Comparison of ENCODE assay signal across 9 cellular contexts in the genomic region with DNA sequence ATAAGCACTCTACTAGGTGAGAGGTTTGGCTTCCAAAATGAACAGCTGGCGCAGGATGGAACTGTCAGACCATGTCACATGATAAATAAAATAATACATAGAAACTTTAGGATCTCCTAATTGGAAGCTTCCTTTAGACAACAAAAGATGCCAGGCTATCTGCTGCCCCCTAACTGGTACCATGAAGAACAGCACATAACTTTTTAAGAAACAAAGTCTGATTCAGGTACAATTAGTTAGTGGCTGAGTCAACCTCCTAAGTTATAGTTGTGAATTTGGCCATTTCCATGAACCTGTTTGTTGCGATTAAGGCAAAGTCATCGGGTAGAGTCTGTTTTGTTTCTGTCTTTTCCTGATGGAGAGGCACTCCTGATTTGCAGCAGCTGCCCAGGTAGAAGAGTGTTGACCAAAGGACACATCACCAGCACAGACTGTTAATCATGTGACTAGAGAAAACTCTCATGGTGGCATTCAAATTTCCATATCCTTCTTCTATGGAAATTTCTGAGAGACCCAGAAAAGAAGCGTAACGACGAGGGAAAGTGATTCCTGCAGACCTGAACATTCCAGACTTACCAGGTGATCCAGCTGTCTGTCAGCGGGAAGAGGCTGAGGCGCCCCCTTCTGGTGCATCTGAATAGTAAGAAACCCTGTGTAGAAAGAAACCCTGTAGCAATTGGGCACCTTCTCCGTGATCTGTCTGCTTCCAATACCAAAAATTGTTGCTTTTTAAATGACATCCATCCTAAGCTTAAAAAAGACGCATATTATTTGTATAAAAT. TPM values are rescaled to one million over a fixed set of nuclear protein-coding genes. Genes with fewer than 3 reads are reported as not detected.
DNase-seq lines count a peak whose midpoint lies in the region; ATAC-seq, FAIRE-seq and TF ChIP-seq lines count a peak whose summit lies in the region.
"Had no signal": no experiment of that assay in that cellular context is flagged by ENCODE, and none has a peak within 500 bp of the region (broad histone marks: within the 10 kb centered on the region; RNA-seq: fewer than 3 reads in every experiment).

No MANE protein-coding gene starts in this region.

- intact Hi-C loops in kidney (cut with DNase I) (no loop called here), uterus (cut with DNase I; ENCODE audit: low total_unique reads) (no loop called here)

- peaks cover 39% of the 10 kb centered on the region for H3K27me3 Mint-ChIP-seq in activated naive CD8-positive, alpha-beta T cell treated with anti-CD3 and anti-CD28 coated beads for 36 hours

- no peak overlapping the region for H3K4me3 Mint-ChIP-seq in activated naive CD8-positive, alpha-beta T cell treated with anti-CD3 and anti-CD28 coated beads for 36 hours

- FAIRE-seq in kidney (lab: Jason Lieb, UNC) = no peak

- H3K27ac ChIP-seq in HEK293 (ENCODE audit: extremely low read depth, low read depth, low read length) = no peak overlapping the region
- H3K27ac ChIP-seq in kidney (ENCODE audit: low read depth in 2 of 2, low read length in 2 of 2) = no peak overlapping the region
- no peak overlapping the region for H3K27ac ChIP-seq in uterus
- H3K27ac ChIP-seq in coronary artery = no peak overlapping the region
- H3K27ac ChIP-seq: sigmoid colon had no signal

- POLR2A ChIA-PET in BJ (lab: Charles Lee) = interaction anchor here (0.6 kb wide), 1 partner anchor 264 kb away, joined by 3 read pairs; no protein-coding TSS in a partner anchor
- POLR2A ChIA-PET in HEK293 (lab: Yijun Ruan, JAX) = no interaction called here

- H3K36me3 ChIP-seq in BJ (ENCODE audit: control insufficient read depth, insufficient read depth, low read length) (no peaks in the 10 kb centered on the region), HEK293 (ENCODE audit: control insufficient read depth in 2 of 2, insufficient read depth in 1 of 2, low read length in 2 of 2) (no peaks in the 10 kb centered on the region), adipocyte (ENCODE audit: control insufficient read depth, insufficient read depth, low read length, severe bottlenecking) (no peaks in the 10 kb centered on the region), kidney (ENCODE audit: control insufficient read depth in 1 of 2, insufficient read depth in 2 of 2, low read length in 2 of 2) (no peaks in the 10 kb centered on the region), uterus (no peaks in the 10 kb centered on the region)
- H3K36me3 ChIP-seq: sigmoid colon had no signal

- TF ChIP-seq POLR2A in uterus (IDR thresholded peaks at IDR 0.05) = no peak

- no peak overlapping the region for H3K27ac Mint-ChIP-seq in activated naive CD8-positive, alpha-beta T cell treated with anti-CD3 and anti-CD28 coated beads for 36 hours

- H3K9me3 Mint-ChIP-seq in activated naive CD8-positive, alpha-beta T cell treated with anti-CD3 and anti-CD28 coated beads for 36 hours = no peaks in the 10 kb centered on the region

- H3K4me1 ChIP-seq in HEK293 (ENCODE audit: control insufficient read depth, insufficient read depth, low read length) = no peaks in the 10 kb centered on the region
- no peaks in the 10 kb centered on the region for H3K4me1 ChIP-seq in adipocyte (ENCODE audit: control insufficient read depth, insufficient read depth, low read length)
- H3K4me1 ChIP-seq in kidney (ENCODE audit: control insufficient read depth in 1 of 2, insufficient read depth in 1 of 2, low read depth in 1 of 2, low read length in 2 of 2) = no peaks in the 10 kb centered on the region
- H3K4me1 ChIP-seq in uterus = no peaks in the 10 kb centered on the region

- ATAC-seq in HG02970 (IDR thresholded peaks at IDR 0.05; ENCODE audit: low FRiP score, unreplicated experiment) = no peak

- TF ChIP-seq CTCF in BJ (IDR thresholded peaks at IDR 0.05; ENCODE audit: insufficient read depth, low read depth, low read length) (peak; percentile 39), HEK293 (tag by site-specific recombination; IDR thresholded peaks at IDR 0.05) (no peak), kidney (IDR thresholded peaks at IDR 0.05; ENCODE audit: borderline replicate concordance, extremely low read depth, insufficient read depth) (peak; percentile 57), uterus (IDR thresholded peaks at IDR 0.05) (peak in 1 of 4 experiments; percentile 22), coronary artery (IDR thresholded peaks at IDR 0.05) (no peak)

- H3K9ac ChIP-seq in adipocyte (ENCODE audit: low read length) (no peak overlapping the region), kidney (ENCODE audit: low read length in 2 of 2) (no peak overlapping the region)

- no peaks in the 10 kb centered on the region for H3K4me1 Mint-ChIP-seq in activated naive CD8-positive, alpha-beta T cell treated with anti-CD3 and anti-CD28 coated beads for 36 hours

- no peaks in the 10 kb centered on the region for H3K36me3 Mint-ChIP-seq in activated naive CD8-positive, alpha-beta T cell treated with anti-CD3 and anti-CD28 coated beads for 36 hours

- H3K9me3 ChIP-seq in HEK293 (ENCODE audit: control insufficient read depth, insufficient read depth, low read depth, low read length) (no peaks in the 10 kb centered on the region), adipocyte (ENCODE audit: control insufficient read depth, low read length) (no peaks in the 10 kb centered on the region), kidney (ENCODE audit: control insufficient read depth in 1 of 2, low read length in 2 of 2) (no peaks in the 10 kb centered on the region), uterus (no peaks in the 10 kb centered on the region)
- H3K9me3 ChIP-seq: sigmoid colon had no signal

- H3K27me3 ChIP-seq in BJ (ENCODE audit: control insufficient read depth, insufficient read depth, low read length) (no peaks in the 10 kb centered on the region), adipocyte (replicated peaks; ENCODE audit: control insufficient read depth, insufficient read depth, low read length) (no peaks in the 10 kb centered on the region), uterus (no peaks in the 10 kb centered on the region)
- H3K27me3 ChIP-seq: sigmoid colon had no signal

- CTCF ChIA-PET in BJ (lab: Yijun Ruan, JAX) = interaction anchor here (0.9 to 1.7 kb wide), 4 partner anchors 229 to 709 kb away, joined by 3 read pairs; no protein-coding TSS in a partner anchor
- CTCF ChIA-PET in HEK293 (lab: Yijun Ruan, JAX) = interaction anchor here (0.6 to 3.8 kb wide), 30 partner anchors 9 to 1637 kb away, joined by 3 to 17 read pairs (median 3); a partner anchor contains a TSS

- no peak overlapping the region for H3K4me3 ChIP-seq in BJ (ENCODE audit: low read depth, low read length)
- no peak overlapping the region for H3K4me3 ChIP-seq in HEK293 (ENCODE audit: low read depth, low read length)
- H3K4me3 ChIP-seq in adipocyte (ENCODE audit: low read length) = no peak overlapping the region
- H3K4me3 ChIP-seq in kidney (ENCODE audit: low read length in 2 of 2) = peak overlapping the region in 1 of 2 donors; percentile 28
- H3K4me3 ChIP-seq in uterus = no peak overlapping the region
- H3K4me3 ChIP-seq in coronary artery = no peak overlapping the region
- H3K4me3 ChIP-seq: sigmoid colon had no signal

- DNase-seq in BJ (ENCODE audit: low read depth) (no peak), adipocyte (ENCODE audit: low read depth) (peak; percentile 52), kidney (no peak), uterus (no peak), coronary artery (ENCODE audit: low spot score) (no peak)
- no peak for DNase-seq in activated naive CD8-positive, alpha-beta T cell treated with anti-CD3 and anti-CD28 coated beads for 36 hours
- DNase-seq: sigmoid colon had no signal

TF ChIP-seq in HEK293, 187 proteins besides CTCF, POLR2A, EP300 and RAD21 (continues in another document):
- no peak for TF ChIP-seq ZNF133 (tag by site-specific recombination; IDR thresholded peaks at IDR 0.05)
- TF ChIP-seq, protein P1, sequence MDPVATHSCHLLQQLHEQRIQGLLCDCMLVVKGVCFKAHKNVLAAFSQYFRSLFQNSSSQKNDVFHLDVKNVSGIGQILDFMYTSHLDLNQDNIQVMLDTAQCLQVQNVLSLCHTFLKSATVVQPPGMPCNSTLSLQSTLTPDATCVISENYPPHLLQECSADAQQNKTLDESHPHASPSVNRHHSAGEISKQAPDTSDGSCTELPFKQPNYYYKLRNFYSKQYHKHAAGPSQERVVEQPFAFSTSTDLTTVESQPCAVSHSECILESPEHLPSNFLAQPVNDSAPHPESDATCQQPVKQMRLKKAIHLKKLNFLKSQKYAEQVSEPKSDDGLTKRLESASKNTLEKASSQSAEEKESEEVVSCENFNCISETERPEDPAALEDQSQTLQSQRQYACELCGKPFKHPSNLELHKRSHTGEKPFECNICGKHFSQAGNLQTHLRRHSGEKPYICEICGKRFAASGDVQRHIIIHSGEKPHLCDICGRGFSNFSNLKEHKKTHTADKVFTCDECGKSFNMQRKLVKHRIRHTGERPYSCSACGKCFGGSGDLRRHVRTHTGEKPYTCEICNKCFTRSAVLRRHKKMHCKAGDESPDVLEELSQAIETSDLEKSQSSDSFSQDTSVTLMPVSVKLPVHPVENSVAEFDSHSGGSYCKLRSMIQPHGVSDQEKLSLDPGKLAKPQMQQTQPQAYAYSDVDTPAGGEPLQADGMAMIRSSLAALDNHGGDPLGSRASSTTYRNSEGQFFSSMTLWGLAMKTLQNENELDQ (tag by site-specific recombination; IDR thresholded peaks at IDR 0.05; ENCODE audit: low read depth) = no peak
- 0 out of 2 replicates have a peak, but pooled peaks have one; percentile 26 for TF ChIP-seq ZNF677 (tag by site-specific recombination; IDR thresholded peaks at IDR 0.05)
- TF ChIP-seq ZNF221 (tag by site-specific recombination; IDR thresholded peaks at IDR 0.05; ENCODE audit: borderline replicate concordance) = no peak
- no peak for TF ChIP-seq ZBTB8A (tag by site-specific recombination; IDR thresholded peaks at IDR 0.05)
- no peak for TF ChIP-seq ZNF354C (tag by site-specific recombination; IDR thresholded peaks at IDR 0.05; ENCODE audit: borderline replicate concordance, low read depth)
- TF ChIP-seq SALL2 (tag by site-specific recombination; IDR thresholded peaks at IDR 0.05; ENCODE audit: borderline replicate concordance) = no peak
- no peak for TF ChIP-seq ZBTB17 (tag by site-specific recombination; IDR thresholded peaks at IDR 0.05)
- TF ChIP-seq ZNF114 (tag by site-specific recombination; IDR thresholded peaks at IDR 0.05) = no peak
- TF ChIP-seq, protein P2, sequence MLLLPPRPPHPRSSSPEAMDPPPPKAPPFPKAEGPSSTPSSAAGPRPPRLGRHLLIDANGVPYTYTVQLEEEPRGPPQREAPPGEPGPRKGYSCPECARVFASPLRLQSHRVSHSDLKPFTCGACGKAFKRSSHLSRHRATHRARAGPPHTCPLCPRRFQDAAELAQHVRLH (tag by site-specific recombination; IDR thresholded peaks at IDR 0.05) = 0 out of 2 replicates have a peak, but pooled peaks have one; percentile 16
- TF ChIP-seq ZNF600 (tag by site-specific recombination; IDR thresholded peaks at IDR 0.05) = 0 out of 2 replicates have a peak, but pooled peaks have one; percentile 17

RNA-seq across cellular contexts. Expression of a gene that starts 8.6 kb away (rescaled TPM):
- polyA plus RNA-seq in BJ (2011; rRNA removed) = 19.7 and 33.4 TPM in 2 replicates
- polyA minus RNA-seq in BJ (2011; rRNA and poly(A)+ RNA removed) = 45.5 and 64.4 TPM in 2 replicates
- total RNA-seq in kidney = 5.9 TPM
- polyA plus RNA-seq in kidney (ENCODE audit: insufficient read depth, low read depth, low replicate concordance) = 0.49 TPM
- total RNA-seq in uterus = 10 to 100 TPM in 2 of 4 donors, 1 to 10 TPM in 2; 5.4 to 18.4 (median 10.8) TPM
- total RNA-seq in activated naive CD8-positive, alpha-beta T cell treated with anti-CD3 and anti-CD28 coated beads for 36 hours = not detected

Comparison
In these comparisons a context has a peak if more than half of its experiments do, and no peak if none do; other contexts are left out.
1. CTCF ChIP-seq: peak in BJ (single experiment) and kidney (single experiment); none in HEK293 (single experiment) and coronary artery (single experiment).